In the genomic region with DNA sequence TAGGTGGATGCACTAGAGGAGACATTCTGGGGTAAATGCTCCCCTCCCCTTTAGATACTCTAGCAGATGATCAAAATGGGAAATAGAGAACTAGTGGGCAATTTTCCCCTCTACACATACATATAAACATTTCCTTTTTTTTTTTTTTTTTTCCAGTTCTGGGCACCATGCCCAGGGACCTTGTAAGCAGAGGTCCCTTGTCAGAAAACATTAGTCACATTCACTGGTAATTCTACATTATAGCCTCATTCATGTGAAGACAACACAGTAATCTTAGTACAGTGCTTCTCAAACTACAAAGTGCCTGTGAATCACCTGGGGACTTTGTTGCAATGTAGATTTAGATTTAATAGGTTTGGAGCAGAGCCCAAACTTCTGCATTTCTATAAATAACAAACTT, we compare ENCODE assay signal across 9 cellular contexts.
DNase-seq lines count a peak whose midpoint lies in the region; ATAC-seq and TF ChIP-seq lines count a peak whose summit lies in the region.
"Had no signal": no experiment of that assay in that cellular context is flagged by ENCODE, and none has a peak within 500 bp of the region (broad histone marks: within the 10 kb centered on the region; RNA-seq: fewer than 3 reads in every experiment).

No MANE protein-coding gene starts in this region.

- H3F3A ChIP-seq in SK-N-SH (replicated peaks; ENCODE audit: insufficient read depth), result peaks cover 35% of the 10 kb centered on the region

- no peaks in the 10 kb centered on the region for H3K79me2 ChIP-seq in SK-N-SH (ENCODE audit: insufficient read depth)

- H3K4me2 ChIP-seq in SK-N-SH, result peak overlapping the region; percentile 39; the same call in 1 of the 2 replicates

- no peak for TF ChIP-seq RAD21 in SK-N-SH (IDR thresholded peaks at IDR 0.05; ENCODE audit: low read length)

- H3K27me3 ChIP-seq in SK-N-SH (ENCODE audit: insufficient read depth) (no peaks in the 10 kb centered on the region), foreskin keratinocyte (no peaks in the 10 kb centered on the region), suprapubic skin (no peaks in the 10 kb centered on the region), HAP-1 (ENCODE audit: low read depth) (no peaks in the 10 kb centered on the region)

- H3K9ac ChIP-seq in SK-N-SH, result no peak overlapping the region

- H3K27ac ChIP-seq in 22Rv1 (0 out of 2 replicates have a peak overlapping the region, but pooled peaks have one; percentile 7), SK-N-SH (ENCODE audit: low read depth in 2 of 2, low read length in 1 of 2) (peak overlapping the region; percentile 11 to 69; a peak in 3 of 4 replicates), foreskin keratinocyte (no peak overlapping the region), suprapubic skin (no peak overlapping the region)

- ATAC-seq in foreskin keratinocyte (no peak), GM18858 (IDR thresholded peaks at IDR 0.05; ENCODE audit: unreplicated experiment) (no peak), GM18517 (IDR thresholded peaks at IDR 0.05; ENCODE audit: unreplicated experiment) (no peak)

- 0 out of 2 replicates have a peak, but pooled peaks cover 7% of the 10 kb centered on the region for H4K20me1 ChIP-seq in SK-N-SH (ENCODE audit: insufficient read depth)

- TF ChIP-seq CTCF in 22Rv1 (IDR thresholded peaks at IDR 0.05), result no peak
- no peak for TF ChIP-seq CTCF in SK-N-SH (IDR thresholded peaks at IDR 0.05)
- TF ChIP-seq CTCF in foreskin keratinocyte (conservative IDR thresholded peaks at IDR 0.05), result no peak
- no peak for TF ChIP-seq CTCF in suprapubic skin (IDR thresholded peaks at IDR 0.05)

- TF ChIP-seq EP300 in SK-N-SH (IDR thresholded peaks at IDR 0.05; ENCODE audit: borderline replicate concordance in 1 of 2, low read depth in 1 of 2, low read length in 1 of 2), result no peak
- no peak for TF ChIP-seq EP300 in suprapubic skin (IDR thresholded peaks at IDR 0.05)

- DNase-seq in GM03348 (ENCODE audit: low spot score), result peak; percentile 6
- peak; percentile 25 for DNase-seq in SK-N-SH
- peak; percentile 17 to 51 for DNase-seq in foreskin keratinocyte
- no peak for DNase-seq in suprapubic skin (ENCODE audit: low spot score in 2 of 2)
- DNase-seq in HAP-1 (ENCODE audit: low spot score in 2 of 2), result no peak
- DNase-seq: activated CD4-positive, alpha-beta T cell treated with anti-CD3 and anti-CD28 coated beads, Interleukin-2, amount 50 U/mL, for 4 hours had no signal

- POLR2A ChIA-PET in SK-N-SH (lab: Yijun Ruan, JAX), result no interaction called here

- H3K36me3 ChIP-seq in SK-N-SH (replicated peaks in 1 of 2; ENCODE audit: control insufficient read depth in 1 of 2, insufficient read depth in 2 of 2, low read length in 1 of 2) (peaks cover 40 to 50% of the 10 kb centered on the region in 2 experiments), suprapubic skin (peaks cover 35% of the 10 kb centered on the region), HAP-1 (replicated peaks) (peaks cover 4% of the 10 kb centered on the region)

- no peak for TF ChIP-seq POLR2A in suprapubic skin (IDR thresholded peaks at IDR 0.05)

- H3K9me3 ChIP-seq in SK-N-SH (no peaks in the 10 kb centered on the region), suprapubic skin (no peaks in the 10 kb centered on the region), HAP-1 (no peaks in the 10 kb centered on the region)

- H3K4me3 ChIP-seq in SK-N-SH (ENCODE audit: low read depth in 2 of 2, low read length in 1 of 2), result no peak overlapping the region; a peak in 1 of 4 replicates
- no peak overlapping the region for H3K4me3 ChIP-seq in suprapubic skin
- H3K4me3 ChIP-seq in HAP-1, result no peak overlapping the region

- H2AFZ ChIP-seq in SK-N-SH (ENCODE audit: low read depth), result no peak overlapping the region

- H3K9me2 ChIP-seq in SK-N-SH, result no peaks in the 10 kb centered on the region

- in situ Hi-C loops in HAP-1 (cut with MboI; ENCODE audit: low sequenced_read_pairs), result no loop called here

- CTCF ChIA-PET in SK-N-SH (lab: Yijun Ruan, JAX), result interaction anchor here (3.7 kb wide), 1 partner anchor 147 kb away, joined by 15 read pairs; no protein-coding TSS in a partner anchor

- H3K4me1 ChIP-seq in SK-N-SH (ENCODE audit: control insufficient read depth in 1 of 2, insufficient read depth in 2 of 2, low read depth in 1 of 2, low read length in 1 of 2), result peaks cover 8 to 22% of the 10 kb centered on the region in 2 experiments
- no peaks in the 10 kb centered on the region for H3K4me1 ChIP-seq in foreskin keratinocyte
- peaks cover 10% of the 10 kb centered on the region for H3K4me1 ChIP-seq in suprapubic skin
- no peaks in the 10 kb centered on the region for H3K4me1 ChIP-seq in HAP-1

TF ChIP-seq in SK-N-SH, 30 proteins besides CTCF, POLR2A, EP300 and RAD21:
- TF ChIP-seq RXRA (IDR thresholded peaks at IDR 0.05; ENCODE audit: borderline replicate concordance, low read depth), result 0 out of 2 replicates have a peak, but pooled peaks have one; percentile 22
- peak; percentile 45; the same call in 1 of the 2 replicates for TF ChIP-seq MEF2A (IDR thresholded peaks at IDR 0.05; ENCODE audit: borderline replicate concordance, low read depth)
- TF ChIP-seq GATA2 (CRISPR knock-in tag; IDR thresholded peaks at IDR 0.05), result no peak
- TF ChIP-seq POLR2AphosphoS5 (IDR thresholded peaks at IDR 0.05; ENCODE audit: low read depth, low read length), result peak; percentile 28; the same call in 1 of the 2 replicates
- TF ChIP-seq TEAD4 (IDR thresholded peaks at IDR 0.05; ENCODE audit: borderline replicate concordance, insufficient read depth), result no peak
- TF ChIP-seq, protein P1, sequence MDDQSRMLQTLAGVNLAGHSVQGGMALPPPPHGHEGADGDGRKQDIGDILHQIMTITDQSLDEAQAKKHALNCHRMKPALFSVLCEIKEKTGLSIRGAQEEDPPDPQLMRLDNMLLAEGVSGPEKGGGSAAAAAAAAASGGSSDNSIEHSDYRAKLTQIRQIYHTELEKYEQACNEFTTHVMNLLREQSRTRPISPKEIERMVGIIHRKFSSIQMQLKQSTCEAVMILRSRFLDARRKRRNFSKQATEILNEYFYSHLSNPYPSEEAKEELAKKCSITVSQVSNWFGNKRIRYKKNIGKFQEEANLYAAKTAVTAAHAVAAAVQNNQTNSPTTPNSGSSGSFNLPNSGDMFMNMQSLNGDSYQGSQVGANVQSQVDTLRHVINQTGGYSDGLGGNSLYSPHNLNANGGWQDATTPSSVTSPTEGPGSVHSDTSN (IDR thresholded peaks at IDR 0.05), result peak; percentile 85
- peak; percentile 37 for TF ChIP-seq JUND (IDR thresholded peaks at IDR 0.05)
- peak; percentile 89 for TF ChIP-seq NFIC (IDR thresholded peaks at IDR 0.05; ENCODE audit: borderline replicate concordance)
- no peak for TF ChIP-seq TAF1 (IDR thresholded peaks at IDR 0.05; ENCODE audit: borderline replicate concordance, low read depth, low read length)
- TF ChIP-seq TCF12 (IDR thresholded peaks at IDR 0.05), result peak; percentile 61

Comparison
In these comparisons a context has a peak if more than half of its experiments do, and no peak if none do; other contexts are left out.
1. H3K27ac ChIP-seq: peak in 22Rv1 (single experiment) and SK-N-SH (2 of 2); none in foreskin keratinocyte (single experiment) and suprapubic skin (single experiment).
2. DNase-seq: peak in GM03348 (single experiment), SK-N-SH (single experiment) and foreskin keratinocyte (2 of 2); none in suprapubic skin (0 of 2) and HAP-1 (0 of 2).